ENCODE assay signal across 10 cellular contexts in genomic region chr17:30961213-30962188, GRCh38. TPM values are rescaled to one million over a fixed set of nuclear protein-coding genes. Genes with fewer than 3 reads are reported as not detected.
DNase-seq lines count a peak whose midpoint lies in the region; ATAC-seq, FAIRE-seq and TF ChIP-seq lines count a peak whose summit lies in the region.
"Had no signal": no experiment of that assay in that cellular context is flagged by ENCODE, and none has a peak within 500 bp of the region (broad histone marks: within the 10 kb centered on the region; RNA-seq: fewer than 3 reads in every experiment).

No MANE protein-coding gene starts in this region.

- POLR2A ChIA-PET in Panc1 (lab: Charles Lee) = no interaction called here

- intact Hi-C loops in Panc1 (cut with micrococcal nuclease; ENCODE audit: unreplicated experiment) (no loop called here), left colon (cut with DNase I, micrococcal nuclease) (no loop called here)

- TF ChIP-seq CTCF in Panc1 (IDR thresholded peaks at IDR 0.05) = no peak

- H3K36me3 ChIP-seq in Panc1 (ENCODE audit: control insufficient read depth, insufficient read depth, low read length) = no peaks in the 10 kb centered on the region
- H3K36me3 ChIP-seq: MG63 had no signal

- DNase-seq in GM12891 (ENCODE audit: insufficient read length, low spot score) = no peak
- DNase-seq in Panc1 (ENCODE audit: low read depth, low spot score) = no peak
- DNase-seq in left colon = no peak
- no peak for DNase-seq in NCI-H1694 treated with DMSO at 0.1 percent for 48 hours (lab: John Stamatoyannopoulos, UW)
- DNase-seq in MV-4-11 (lab: John Stamatoyannopoulos, UW) = no peak
- DNase-seq: MG63 had no signal

- peak; percentile 61 for ATAC-seq in GM21723 (IDR thresholded peaks at IDR 0.05; ENCODE audit: unreplicated experiment)
- 0 out of 2 replicates have a peak, but pooled peaks have one; percentile 19 for ATAC-seq in Panc1
- ATAC-seq in left colon = peak; percentile 23
- no peak for ATAC-seq in GM21717 (IDR thresholded peaks at IDR 0.05; ENCODE audit: unreplicated experiment)
- ATAC-seq in HG02981 (IDR thresholded peaks at IDR 0.05; ENCODE audit: unreplicated experiment) = no peak

- TF ChIP-seq POLR2A in GM12891 (IDR thresholded peaks at IDR 0.05; ENCODE audit: low read depth, low read length) = no peak

- in situ Hi-C loops in Panc1 (cut with HindIII; ENCODE audit: low pct_unique_long_range_greater_than_20kb, low sequenced_read_pairs) = no loop called here

- H3K4me3 ChIP-seq in Panc1 (ENCODE audit: low read depth in 2 of 2, low read length in 2 of 2) = no peak overlapping the region
- H3K4me3 ChIP-seq: MG63 had no signal

- no peaks in the 10 kb centered on the region for H3K27me3 ChIP-seq in Panc1 (ENCODE audit: control insufficient read depth, insufficient read depth, low read length)
- H3K27me3 ChIP-seq: MG63 had no signal

- H3K4me1 ChIP-seq in Panc1 (ENCODE audit: control insufficient read depth, insufficient read depth, low read length) = no peaks in the 10 kb centered on the region

- BruUV-seq in Panc1 (replicated peaks; lab: Mats Ljungman, UMichigan) = no TSS peak

- no peaks in the 10 kb centered on the region for H3K9me3 ChIP-seq in Panc1 (ENCODE audit: control insufficient read depth, insufficient read depth, low read depth, low read length)
- H3K9me3 ChIP-seq: MG63 had no signal

- peak; percentile 98 for FAIRE-seq in GM12891 (lab: Jason Lieb, UNC)
- FAIRE-seq: endothelial cell of umbilical vein had no signal

- H3K27ac ChIP-seq in Panc1 (ENCODE audit: low read length) = no peak overlapping the region

- CTCF ChIA-PET in Panc1 (lab: Charles Lee) = no interaction called here

TF ChIP-seq in GM12891, 5 proteins besides CTCF, POLR2A, EP300 and RAD21:
- TF ChIP-seq TAF1 (IDR thresholded peaks at IDR 0.05; ENCODE audit: low read depth, low read length) (no peak), POU2F2 (IDR thresholded peaks at IDR 0.05; ENCODE audit: low read depth, low read length) (peak; percentile 100), POLR2AphosphoS5 (IDR thresholded peaks at IDR 0.05; ENCODE audit: low read depth, low read length) (no peak), SPI1 (IDR thresholded peaks at IDR 0.05; ENCODE audit: low read depth, low read length) (no peak), PAX5 (IDR thresholded peaks at IDR 0.05; ENCODE audit: insufficient read depth, low read length, severe bottlenecking) (no peak)

RNA-seq across cellular contexts. Expression of gene RNF135, which starts 9.3 kb away (rescaled TPM):
- 6.9 TPM for polyA plus RNA-seq in GM12891 (2012; ENCODE audit: low read depth, missing spikeins)
- total RNA-seq in Panc1 (2021; ENCODE audit: unreplicated experiment) (41.8 TPM), left colon (10 to 100 TPM; 19.2 to 27.0 TPM)
- polyA plus RNA-seq in Panc1 (2012; ENCODE audit: insufficient read length) = 38.0 TPM

RNA-seq across cellular contexts. Expression of gene ADAP2, which starts 39.8 kb away (rescaled TPM):
- 0.83 TPM for polyA plus RNA-seq in GM12891 (2012; ENCODE audit: low read depth, missing spikeins)
- 2.4 TPM for total RNA-seq in Panc1 (2021; ENCODE audit: unreplicated experiment)
- 2.5 TPM for polyA plus RNA-seq in Panc1 (2012; ENCODE audit: insufficient read length)
- total RNA-seq in left colon = 10 to 100 TPM in 1 of 2 donors, 1 to 10 TPM in 1; 6.2 to 14.4 TPM

RNA-seq across cellular contexts. Expression of gene TEFM, which starts 55.5 kb away (rescaled TPM):
- 15.6 TPM for polyA plus RNA-seq in GM12891 (2012; ENCODE audit: low read depth, missing spikeins)
- total RNA-seq in Panc1 (2021; ENCODE audit: unreplicated experiment) = 13.0 TPM
- polyA plus RNA-seq in Panc1 (2012; ENCODE audit: insufficient read length) = 6.9 TPM
- 10 to 100 TPM; 11.8 to 17.8 TPM for total RNA-seq in left colon

Comparison
In these comparisons a context has a peak if more than half of its experiments do, and no peak if none do; other contexts are left out.
1. ATAC-seq: peak in GM21723 (single experiment), Panc1 (single experiment) and left colon (single experiment); none in GM21717 (single experiment) and HG02981 (single experiment).